In the genomic region with DNA sequence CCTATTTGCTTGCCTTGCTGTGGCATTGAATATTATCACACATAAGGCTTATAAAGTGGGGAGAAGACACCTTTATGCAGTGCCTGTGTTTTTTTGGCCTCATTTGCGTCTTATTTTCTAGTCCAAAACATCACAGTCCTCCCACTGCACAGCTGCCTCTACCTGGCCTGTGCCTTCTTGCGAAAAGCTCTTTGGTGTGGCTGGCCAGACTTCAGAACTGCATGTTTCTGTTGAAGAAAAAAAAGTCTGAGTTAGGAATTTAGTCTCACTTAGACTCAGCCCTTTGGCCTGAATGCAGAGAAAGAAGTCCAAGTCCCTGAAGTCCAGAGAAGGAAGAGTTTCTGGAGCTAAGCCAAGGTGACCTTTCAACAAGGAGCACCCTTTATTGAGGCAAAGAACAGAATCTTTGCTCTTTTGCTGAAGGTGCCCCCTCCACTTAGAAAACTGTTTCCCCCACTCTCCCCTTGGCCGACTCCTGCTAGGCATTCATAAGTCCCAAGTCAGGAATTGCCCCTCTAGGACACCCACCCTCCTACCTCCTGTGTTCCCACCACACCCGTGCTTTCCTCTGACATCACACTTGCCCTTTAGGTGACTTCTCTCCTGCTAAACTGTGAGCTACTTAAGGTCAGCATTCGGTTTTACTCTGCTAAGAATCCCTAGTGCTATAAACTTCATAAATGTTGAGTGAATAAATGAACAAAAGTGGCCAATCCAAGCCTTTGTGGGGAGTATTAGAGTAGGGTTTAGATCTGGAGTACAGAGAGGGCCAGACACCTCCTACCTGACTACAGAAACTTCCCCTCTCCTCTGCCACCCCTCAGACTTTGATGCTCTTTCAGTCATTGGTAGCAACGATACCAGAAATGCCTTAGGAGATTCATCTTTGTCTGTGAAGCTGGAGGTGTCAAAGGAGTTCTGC, we compare ENCODE assay signal across 2 cellular contexts.
TF ChIP-seq lines count a peak whose summit lies in the region.

No MANE protein-coding gene starts in this region.

TF ChIP-seq in liver, 16 proteins besides CTCF, POLR2A, EP300 and RAD21:
- TF ChIP-seq HNF4G (IDR thresholded peaks at IDR 0.05) = no peak

TF ChIP-seq in HepG2, 621 proteins besides CTCF, POLR2A, EP300 and RAD21:
- TF ChIP-seq MAF1 (CRISPR knock-in tag; IDR thresholded peaks at IDR 0.05; ENCODE audit: borderline replicate concordance) = no peak
- no peak for TF ChIP-seq ZBTB20 (CRISPR knock-in tag; IDR thresholded peaks at IDR 0.05; ENCODE audit: borderline replicate concordance, low read depth)
